In the genomic region with DNA sequence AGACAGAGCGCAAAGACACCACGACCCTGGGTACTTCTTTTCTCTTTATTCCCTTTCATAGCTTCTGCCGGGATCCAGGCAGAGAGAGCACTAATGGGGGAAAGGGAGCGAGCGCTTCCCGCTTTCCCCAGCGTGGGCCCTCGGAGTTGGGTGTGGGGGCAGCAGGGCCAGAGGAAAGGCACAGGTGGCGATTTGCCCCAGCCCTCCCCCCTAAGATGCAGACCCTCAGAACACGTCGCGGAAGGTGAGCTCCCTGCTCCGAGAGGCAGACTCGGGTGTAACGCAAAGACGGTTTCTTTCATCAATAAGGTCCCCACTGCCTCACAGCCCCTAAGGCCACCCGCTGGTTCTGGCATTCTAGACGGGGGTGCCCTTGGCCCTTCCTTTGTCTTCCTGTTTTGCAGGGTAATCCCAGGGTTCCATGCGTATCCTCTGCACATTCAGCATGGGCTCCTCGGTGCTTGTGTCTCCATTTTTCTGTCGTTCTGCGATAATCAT, we compare ENCODE assay signal across 8 cellular contexts. TPM values are rescaled to one million over a fixed set of nuclear protein-coding genes. Genes with fewer than 3 reads are reported as not detected.
DNase-seq lines count a peak whose midpoint lies in the region; ATAC-seq, FAIRE-seq and TF ChIP-seq lines count a peak whose summit lies in the region.

No MANE protein-coding gene starts in this region.

- peaks cover 69% of the 10 kb centered on the region; the same call in 2 of the 3 replicates for H3K36me3 ChIP-seq in K562 (ENCODE audit: control insufficient read depth, insufficient read depth, low read length)

- H3K9me1 ChIP-seq in K562 (ENCODE audit: control insufficient read depth, insufficient read depth, low read length) = peaks cover 2% of the 10 kb centered on the region

- H3K36me3 Mint-ChIP-seq in mesothelial cell of epicardium = peaks cover 5% of the 10 kb centered on the region

- BruUV-seq in K562 (replicated peaks; lab: Mats Ljungman, UMichigan) = TSS peak; percentile 91

- in situ Hi-C loops in K562 (cut with MboI) = no loop called here

- WGBS in A549 (ENCODE audit: missing lambda C conversion rate) = 12% methylated on average over 20 of the region's 22 CpGs
- under 1% methylated on average over 20 of the region's 22 CpGs for WGBS in K562 (ENCODE audit: insufficient coverage, low coverage, missing lambda C conversion rate)

- H3K4me3 ChIP-seq in A549 (peak overlapping the region; percentile 85), HL-60 (replicated peaks; ENCODE audit: insufficient read depth, low read length) (peak overlapping the region; percentile 96), K562 (peak overlapping the region; percentile 96)

- DNase-seq in A549 (ENCODE audit: low read depth in 1 of 2, low spot score in 1 of 2) (no peak), HL-60 (ENCODE audit: low read depth in 1 of 2, low spot score in 1 of 2) (peak in 1 of 2 experiments; percentile 27), K562 (ENCODE audit: extremely low read depth in 1 of 4, low spot score in 3 of 4) (no peak), mesothelial cell of epicardium (ENCODE audit: low spot score in 2 of 2, unreplicated experiment in 2 of 2) (no peak), NCI-H2227 treated with DMSO at 0.1 percent for 48 hours (lab: John Stamatoyannopoulos, UW) (no peak), inferior parietal cortex (ENCODE audit: extremely low spot score) (no peak)

- peaks cover 21% of the 10 kb centered on the region for H3K4me1 Mint-ChIP-seq in mesothelial cell of epicardium

- no peaks in the 10 kb centered on the region for H3K9me3 Mint-ChIP-seq in mesothelial cell of epicardium

- H3K4me2 ChIP-seq in A549 (peak overlapping the region; percentile 98), K562 (ENCODE audit: insufficient read depth, low read length) (peak overlapping the region; percentile 98)

- H3K79me2 ChIP-seq in K562 (ENCODE audit: control insufficient read depth, insufficient read depth, low read length) = peaks cover 51% of the 10 kb centered on the region

- CTCF ChIA-PET in A549 (lab: Yijun Ruan, JAX) = interaction anchor here (0.6 to 3.5 kb wide), 10 partner anchors 8 to 71 kb away, joined by 3 to 15 read pairs (median 5); a partner anchor contains a TSS
- CTCF ChIA-PET in K562 (lab: Yijun Ruan, JAX; ENCODE audit: low intra/inter-chr PET ratio) = interaction anchor here (2.6 kb wide), 1 partner anchor 158 kb away, joined by 8 read pairs; no protein-coding TSS in a partner anchor

- no peak overlapping the region; the same call in 1 of the 2 replicates for H2AFZ ChIP-seq in K562 (ENCODE audit: low read depth, low read length)

- peak overlapping the region; percentile 93 to 95 for H3K9ac ChIP-seq in K562 (ENCODE audit: insufficient read depth in 1 of 2, low read depth in 2 of 2, low read length in 2 of 2)

- no peak for TF ChIP-seq EP300 in A549 (IDR thresholded peaks at IDR 0.05)
- no peak for TF ChIP-seq EP300 in K562 (IDR thresholded peaks at IDR 0.05; ENCODE audit: low read length)

- H3K4me1 ChIP-seq in A549 (peaks cover 21% of the 10 kb centered on the region), K562 (replicated peaks in 1 of 2; ENCODE audit: control insufficient read depth in 2 of 2, insufficient read depth in 2 of 2, low read length in 2 of 2) (peaks cover 20 to 97% of the 10 kb centered on the region in 2 experiments; a peak in 4 of 5 replicates)

- no peak for TF ChIP-seq RAD21 in A549 (conservative IDR thresholded peaks at IDR 0.05 in 1 of 2, IDR thresholded peaks at IDR 0.05 in 1 of 2)
- no peak for TF ChIP-seq RAD21 in K562 (CRISPR knock-in tag; conservative IDR thresholded peaks at IDR 0.05 in 1 of 2, IDR thresholded peaks at IDR 0.05 in 1 of 2)

- peak overlapping the region; percentile 94 for H3K4me3 Mint-ChIP-seq in mesothelial cell of epicardium

- peaks cover 8% of the 10 kb centered on the region; the same call in 1 of the 2 replicates for H4K20me1 ChIP-seq in K562 (replicated peaks; ENCODE audit: control insufficient read depth, insufficient read depth, low read length)

- no peaks in the 10 kb centered on the region for H3K9me3 ChIP-seq in A549
- H3K9me3 ChIP-seq in K562 (replicated peaks; ENCODE audit: control insufficient read depth, insufficient read depth, low read depth, low read length) = no peaks in the 10 kb centered on the region

- no peaks in the 10 kb centered on the region for H3K27me3 Mint-ChIP-seq in mesothelial cell of epicardium (ENCODE audit: low read depth)

- intact Hi-C loops in K562 (cut with micrococcal nuclease) = no loop called here

- TF ChIP-seq CTCF in A549 (IDR thresholded peaks at IDR 0.05) (no peak), HL-60 (IDR thresholded peaks at IDR 0.05; ENCODE audit: insufficient read depth, low read length) (no peak), K562 (IDR thresholded peaks at IDR 0.05 in 2 of 3, conservative IDR thresholded peaks at IDR 0.05 in 1 of 3; ENCODE audit: insufficient read depth in 2 of 3, low read depth in 1 of 3, low read length in 3 of 3) (no peak), mesothelial cell of epicardium (IDR thresholded peaks at IDR 0.05; ENCODE audit: unreplicated experiment) (no peak)

- ATAC-seq in A549 (no peak), K562 (no peak), HG03108 (IDR thresholded peaks at IDR 0.05; ENCODE audit: unreplicated experiment) (no peak), GM21723 (IDR thresholded peaks at IDR 0.05; ENCODE audit: unreplicated experiment) (no peak)

- POLR2A ChIA-PET in A549 (lab: Yijun Ruan, JAX) (interaction anchor here (1.0 to 6.5 kb wide), 4 partner anchors 10 to 66 kb away, joined by 3 to 46 read pairs (median 6); a partner anchor contains a TSS), K562 (lab: Yijun Ruan, JAX) (interaction anchor here (0.6 to 4.3 kb wide), 10 partner anchors 8 to 393 kb away, joined by 3 to 35 read pairs (median 4); a partner anchor contains a TSS)

- H3K27me3 ChIP-seq in HL-60 (ENCODE audit: insufficient read depth, poor library complexity, severe bottlenecking) = no peaks in the 10 kb centered on the region
- H3K27me3 ChIP-seq in K562 (ENCODE audit: control insufficient read depth in 2 of 2, insufficient read depth in 2 of 2, low read length in 2 of 2) = no peaks in the 10 kb centered on the region

- H3K27ac ChIP-seq in A549 (peak overlapping the region; percentile 95 to 98), HL-60 (replicated peaks) (peak overlapping the region; percentile 91), K562 (ENCODE audit: extremely low read depth, low read depth, low read length) (peak overlapping the region; percentile 96)

- FAIRE-seq in A549 (lab: Jason Lieb, UNC) (no peak), K562 (lab: Jason Lieb, UNC) (peak; percentile 64)

- TF ChIP-seq POLR2A in A549 (IDR thresholded peaks at IDR 0.05; ENCODE audit: low read length) (no peak), K562 (conservative IDR thresholded peaks at IDR 0.05) (peak; percentile 33; the same call in 1 of the 2 replicates)

- H3K27ac Mint-ChIP-seq in mesothelial cell of epicardium = peak overlapping the region; percentile 94

RNA-seq across cellular contexts. Expression of a gene that starts 0.6 kb away (rescaled TPM):
- polyA plus RNA-seq in A549 (2011; rRNA removed) (15.2 and 15.7 TPM in 2 replicates), A549 (2017; fragmentation: RNase III; extraction: RNeasy Plus Mini Kit Qiagen cat#74134 plus additional on column Dnase treatment) (46.4 to 59.2 TPM (median 49.9 TPM) in 3 replicates), K562 (2011; rRNA removed) (13.9 and 20.3 TPM in 2 replicates), K562 (2014; fragmentation: Illumina TruSeq; extraction: Trizol) (1.1 and 11.5 TPM in 2 replicates), K562 (2014; fragmentation: Nextera tagmentation; extraction: Ambion mirVana) (1 to 10 TPM in 1 of 2 experiments, under 1 TPM in 1; 0.68 to 4.2 TPM), K562 (2014; rRNA removed) (70.3 and 76.3 TPM in 2 replicates)
- 64.9 and 82.8 TPM in 2 replicates for polyA plus RNA-seq in A549 (2012; cell fraction: cytosol; rRNA removed)
- polyA plus RNA-seq in A549 (2012; cell fraction: nucleus; rRNA removed) = 175 and 253 TPM in 2 replicates
- polyA minus RNA-seq in A549 (2011; rRNA and poly(A)+ RNA removed) = 2.2 and 3.0 TPM in 2 replicates
- 4.5 and 43.9 TPM in 2 replicates for total RNA-seq in K562 (2011; cell fraction: chromatin; rRNA removed; ENCODE audit: low replicate concordance)
- total RNA-seq in K562 (2011; cell fraction: nucleolus; rRNA removed) = 90.4 and 94.7 TPM in 2 replicates
- total RNA-seq in K562 (2011; cell fraction: nucleoplasm; rRNA removed) = 25.3 and 29.3 TPM in 2 replicates
- total RNA-seq in K562 (2014; rRNA removed) (65.5 and 75.6 TPM in 2 replicates), K562 (2014; rRNA removed; fragmentation: Illumina TruSeq; extraction: Trizol) (0.32 and 1.1 TPM in 2 replicates), K562 (2015; rRNA removed; fragmentation: Illumina TruSeq; extraction: Trizol) (11.5 and 15.2 TPM in 2 replicates), K562 (2021) (57.9 and 66.6 TPM in 2 replicates), mesothelial cell of epicardium (56.6 to 58.4 TPM (median 57.7 TPM) in 3 replicates)
- 30.9 and 115 TPM in 2 replicates for polyA plus RNA-seq in K562 (2011; cell fraction: cytosol; rRNA removed)
- polyA plus RNA-seq in K562 (2011; cell fraction: nucleus; rRNA removed) = 128 and 208 TPM in 2 replicates
- 44.6 and 58.7 TPM in 2 replicates for polyA plus RNA-seq in K562 (2012)
- 0.96 and 1.3 TPM in 2 replicates for polyA minus RNA-seq in K562 (2011; rRNA and poly(A)+ RNA removed)
- polyA minus RNA-seq in K562 (2011; cell fraction: cytosol; rRNA and poly(A)+ RNA removed) = 9.6 and 11.4 TPM in 2 replicates
- polyA minus RNA-seq in K562 (2011; cell fraction: nucleus; rRNA and poly(A)+ RNA removed) = 26.0 and 31.0 TPM in 2 replicates

RNA-seq across cellular contexts. Expression of a gene that starts 0.7 kb away (rescaled TPM):
- 2.9 and 3.7 TPM in 2 replicates for polyA plus RNA-seq in A549 (2011; rRNA removed)
- 7.0 and 8.9 TPM in 2 replicates for polyA plus RNA-seq in A549 (2012; cell fraction: cytosol; rRNA removed)
- 77.2 and 97.0 TPM in 2 replicates for polyA plus RNA-seq in A549 (2012; cell fraction: nucleus; rRNA removed)
- polyA plus RNA-seq in A549 (2017; fragmentation: RNase III; extraction: RNeasy Plus Mini Kit Qiagen cat#74134 plus additional on column Dnase treatment) = 13.0 to 17.3 TPM (median 16.5 TPM) in 3 replicates
- 3.7 and 3.8 TPM in 2 replicates for polyA minus RNA-seq in A549 (2011; rRNA and poly(A)+ RNA removed)
- 24.0 and 77.3 TPM in 2 replicates for total RNA-seq in K562 (2011; cell fraction: chromatin; rRNA removed; ENCODE audit: low replicate concordance)
- 56.5 and 58.8 TPM in 2 replicates for total RNA-seq in K562 (2011; cell fraction: nucleolus; rRNA removed)
- total RNA-seq in K562 (2011; cell fraction: nucleoplasm; rRNA removed) = 26.8 and 26.9 TPM in 2 replicates
- 10.6 and 14.7 TPM in 2 replicates for total RNA-seq in K562 (2014; rRNA removed)
- 1.1 and 1.6 TPM in 2 replicates for total RNA-seq in K562 (2014; rRNA removed; fragmentation: Illumina TruSeq; extraction: Trizol)
- 5.4 and 6.9 TPM in 2 replicates for total RNA-seq in K562 (2015; rRNA removed; fragmentation: Illumina TruSeq; extraction: Trizol)
- 19.9 and 20.5 TPM in 2 replicates for total RNA-seq in K562 (2021)
- polyA plus RNA-seq in K562 (2011; rRNA removed) = 3.3 and 6.2 TPM in 2 replicates
- 3.2 and 8.1 TPM in 2 replicates for polyA plus RNA-seq in K562 (2011; cell fraction: cytosol; rRNA removed)
- polyA plus RNA-seq in K562 (2011; cell fraction: nucleus; rRNA removed) = 46.3 and 81.6 TPM in 2 replicates
- polyA plus RNA-seq in K562 (2012) = 7.6 and 8.4 TPM in 2 replicates
- 3.5 and 5.3 TPM in 2 replicates for polyA plus RNA-seq in K562 (2014; fragmentation: Illumina TruSeq; extraction: Trizol)
- under 1 TPM; 0.35 to 0.42 TPM for polyA plus RNA-seq in K562 (2014; fragmentation: Nextera tagmentation; extraction: Ambion mirVana)
- polyA plus RNA-seq in K562 (2014; rRNA removed) = 17.3 and 19.8 TPM in 2 replicates
- polyA minus RNA-seq in K562 (2011; rRNA and poly(A)+ RNA removed) = 1.7 and 2.1 TPM in 2 replicates
- polyA minus RNA-seq in K562 (2011; cell fraction: cytosol; rRNA and poly(A)+ RNA removed) = 4.7 and 5.0 TPM in 2 replicates
- polyA minus RNA-seq in K562 (2011; cell fraction: nucleus; rRNA and poly(A)+ RNA removed) = 20.8 and 22.9 TPM in 2 replicates
- 32.3 to 41.5 TPM (median 35.2 TPM) in 3 replicates for total RNA-seq in mesothelial cell of epicardium

RNA-seq across cellular contexts. Expression of a gene that starts 1.0 kb away (rescaled TPM):
- polyA plus RNA-seq in A549 (2011; rRNA removed) = 105 and 118 TPM in 2 replicates
- 247 and 255 TPM in 2 replicates for polyA plus RNA-seq in A549 (2012; cell fraction: cytosol; rRNA removed)
- 134 and 202 TPM in 2 replicates for polyA plus RNA-seq in A549 (2012; cell fraction: nucleus; rRNA removed)
- 210 to 220 TPM (median 214 TPM) in 3 replicates for polyA plus RNA-seq in A549 (2017; fragmentation: RNase III; extraction: RNeasy Plus Mini Kit Qiagen cat#74134 plus additional on column Dnase treatment)
- 33.4 and 34.5 TPM in 2 replicates for polyA minus RNA-seq in A549 (2011; rRNA and poly(A)+ RNA removed)
- 21.2 and 69.4 TPM in 2 replicates for total RNA-seq in K562 (2011; cell fraction: chromatin; rRNA removed; ENCODE audit: low replicate concordance)
- 82.5 and 101 TPM in 2 replicates for total RNA-seq in K562 (2011; cell fraction: nucleolus; rRNA removed)
- total RNA-seq in K562 (2011; cell fraction: nucleoplasm; rRNA removed) = 42.6 and 57.2 TPM in 2 replicates
- 334 and 370 TPM in 2 replicates for total RNA-seq in K562 (2014; rRNA removed)
- total RNA-seq in K562 (2014; rRNA removed; fragmentation: Illumina TruSeq; extraction: Trizol) = 70.9 and 92.7 TPM in 2 replicates
- total RNA-seq in K562 (2015; rRNA removed; fragmentation: Illumina TruSeq; extraction: Trizol) = 188 and 213 TPM in 2 replicates
- total RNA-seq in K562 (2021) = 230 and 244 TPM in 2 replicates
- 92.8 and 97.8 TPM in 2 replicates for polyA plus RNA-seq in K562 (2011; rRNA removed)
- 104 and 232 TPM in 2 replicates for polyA plus RNA-seq in K562 (2011; cell fraction: cytosol; rRNA removed)
- polyA plus RNA-seq in K562 (2011; cell fraction: nucleus; rRNA removed) = 111 and 142 TPM in 2 replicates
- 116 and 130 TPM in 2 replicates for polyA plus RNA-seq in K562 (2012)
- polyA plus RNA-seq in K562 (2014; fragmentation: Illumina TruSeq; extraction: Trizol) = 70.4 and 139 TPM in 2 replicates
- polyA plus RNA-seq in K562 (2014; fragmentation: Nextera tagmentation; extraction: Ambion mirVana) = 10 to 100 TPM in 1 of 2 experiments, 1 to 10 TPM in 1; 5.2 to 10.9 TPM
- polyA plus RNA-seq in K562 (2014; rRNA removed) = 252 and 261 TPM in 2 replicates
- 34.1 and 34.5 TPM in 2 replicates for polyA minus RNA-seq in K562 (2011; rRNA and poly(A)+ RNA removed)
- 54.0 and 82.0 TPM in 2 replicates for polyA minus RNA-seq in K562 (2011; cell fraction: cytosol; rRNA and poly(A)+ RNA removed)
- polyA minus RNA-seq in K562 (2011; cell fraction: nucleus; rRNA and poly(A)+ RNA removed) = 29.9 and 37.0 TPM in 2 replicates
- total RNA-seq in mesothelial cell of epicardium = 62.2 to 65.3 TPM (median 63.9 TPM) in 3 replicates

RNA-seq across cellular contexts. Expression of a gene that starts 10.5 kb away (rescaled TPM):
- polyA plus RNA-seq in A549 (2011; rRNA removed) = 9.2 and 10.6 TPM in 2 replicates
- 20.8 and 26.8 TPM in 2 replicates for polyA plus RNA-seq in A549 (2012; cell fraction: cytosol; rRNA removed)
- polyA plus RNA-seq in A549 (2012; cell fraction: nucleus; rRNA removed) = 88.1 and 104 TPM in 2 replicates
- 10.6 to 17.3 TPM (median 14.6 TPM) in 3 replicates for polyA plus RNA-seq in A549 (2017; fragmentation: RNase III; extraction: RNeasy Plus Mini Kit Qiagen cat#74134 plus additional on column Dnase treatment)
- 7.2 and 7.4 TPM in 2 replicates for polyA minus RNA-seq in A549 (2011; rRNA and poly(A)+ RNA removed)
- total RNA-seq in K562 (2011; cell fraction: chromatin; rRNA removed; ENCODE audit: low replicate concordance) = 26.2 and 74.9 TPM in 2 replicates
- total RNA-seq in K562 (2011; cell fraction: nucleolus; rRNA removed) = 64.9 and 70.4 TPM in 2 replicates
- total RNA-seq in K562 (2011; cell fraction: nucleoplasm; rRNA removed) = 32.1 and 39.0 TPM in 2 replicates
- total RNA-seq in K562 (2014; rRNA removed) = 22.9 and 25.2 TPM in 2 replicates
- total RNA-seq in K562 (2014; rRNA removed; fragmentation: Illumina TruSeq; extraction: Trizol) = 2.1 and 2.2 TPM in 2 replicates
- total RNA-seq in K562 (2015; rRNA removed; fragmentation: Illumina TruSeq; extraction: Trizol) = 7.1 and 9.5 TPM in 2 replicates
- total RNA-seq in K562 (2021) = 20.9 and 22.1 TPM in 2 replicates
- polyA plus RNA-seq in K562 (2011; rRNA removed) = 11.9 and 20.4 TPM in 2 replicates
- polyA plus RNA-seq in K562 (2011; cell fraction: cytosol; rRNA removed) = 22.4 and 38.9 TPM in 2 replicates
- 113 and 172 TPM in 2 replicates for polyA plus RNA-seq in K562 (2011; cell fraction: nucleus; rRNA removed)
- 15.5 and 42.6 TPM in 2 replicates for polyA plus RNA-seq in K562 (2012)
- polyA plus RNA-seq in K562 (2014; fragmentation: Illumina TruSeq; extraction: Trizol) = 3.9 and 10.0 TPM in 2 replicates
- polyA plus RNA-seq in K562 (2014; fragmentation: Nextera tagmentation; extraction: Ambion mirVana) = 1 to 10 TPM in 1 of 2 experiments, under 1 TPM in 1; 0.39 to 1.3 TPM
- 29.4 and 37.4 TPM in 2 replicates for polyA plus RNA-seq in K562 (2014; rRNA removed)
- 3.1 and 4.7 TPM in 2 replicates for polyA minus RNA-seq in K562 (2011; rRNA and poly(A)+ RNA removed)
- 5.5 and 9.3 TPM in 2 replicates for polyA minus RNA-seq in K562 (2011; cell fraction: cytosol; rRNA and poly(A)+ RNA removed)
- 16.6 and 19.7 TPM in 2 replicates for polyA minus RNA-seq in K562 (2011; cell fraction: nucleus; rRNA and poly(A)+ RNA removed)
- 49.6 to 51.4 TPM (median 50.0 TPM) in 3 replicates for total RNA-seq in mesothelial cell of epicardium

RNA-seq across cellular contexts. Expression of a gene that starts 10.8 kb away (rescaled TPM):
- polyA plus RNA-seq in A549 (2011; rRNA removed) (21.9 and 24.7 TPM in 2 replicates), A549 (2017; fragmentation: RNase III; extraction: RNeasy Plus Mini Kit Qiagen cat#74134 plus additional on column Dnase treatment) (58.9 to 65.3 TPM (median 60.7 TPM) in 3 replicates), K562 (2011; rRNA removed) (24.0 and 30.8 TPM in 2 replicates), K562 (2014; fragmentation: Illumina TruSeq; extraction: Trizol) (11.4 and 42.6 TPM in 2 replicates), K562 (2014; fragmentation: Nextera tagmentation; extraction: Ambion mirVana) (1 to 10 TPM; 1.8 to 7.7 TPM), K562 (2014; rRNA removed) (97.1 and 104 TPM in 2 replicates)
- polyA plus RNA-seq in A549 (2012; cell fraction: cytosol; rRNA removed) = 94.4 and 129 TPM in 2 replicates
- 147 and 177 TPM in 2 replicates for polyA plus RNA-seq in A549 (2012; cell fraction: nucleus; rRNA removed)
- 9.3 and 9.5 TPM in 2 replicates for polyA minus RNA-seq in A549 (2011; rRNA and poly(A)+ RNA removed)
- total RNA-seq in K562 (2011; cell fraction: chromatin; rRNA removed; ENCODE audit: low replicate concordance) = 40.1 and 114 TPM in 2 replicates
- 99.9 and 115 TPM in 2 replicates for total RNA-seq in K562 (2011; cell fraction: nucleolus; rRNA removed)
- 47.3 and 54.8 TPM in 2 replicates for total RNA-seq in K562 (2011; cell fraction: nucleoplasm; rRNA removed)
- total RNA-seq in K562 (2014; rRNA removed) (115 and 140 TPM in 2 replicates), K562 (2014; rRNA removed; fragmentation: Illumina TruSeq; extraction: Trizol) (3.3 and 4.4 TPM in 2 replicates), K562 (2015; rRNA removed; fragmentation: Illumina TruSeq; extraction: Trizol) (36.1 and 41.8 TPM in 2 replicates), K562 (2021) (84.8 and 95.8 TPM in 2 replicates), mesothelial cell of epicardium (62.9 to 65.3 TPM (median 63.6 TPM) in 3 replicates)
- polyA plus RNA-seq in K562 (2011; cell fraction: cytosol; rRNA removed) = 57.0 and 157 TPM in 2 replicates
- polyA plus RNA-seq in K562 (2011; cell fraction: nucleus; rRNA removed) = 110 and 151 TPM in 2 replicates
- polyA plus RNA-seq in K562 (2012) = 64.4 and 77.9 TPM in 2 replicates
- polyA minus RNA-seq in K562 (2011; rRNA and poly(A)+ RNA removed) = 6.1 and 8.5 TPM in 2 replicates
- polyA minus RNA-seq in K562 (2011; cell fraction: cytosol; rRNA and poly(A)+ RNA removed) = 31.0 and 38.0 TPM in 2 replicates
- 27.2 and 34.2 TPM in 2 replicates for polyA minus RNA-seq in K562 (2011; cell fraction: nucleus; rRNA and poly(A)+ RNA removed)
